In the genomic region with DNA sequence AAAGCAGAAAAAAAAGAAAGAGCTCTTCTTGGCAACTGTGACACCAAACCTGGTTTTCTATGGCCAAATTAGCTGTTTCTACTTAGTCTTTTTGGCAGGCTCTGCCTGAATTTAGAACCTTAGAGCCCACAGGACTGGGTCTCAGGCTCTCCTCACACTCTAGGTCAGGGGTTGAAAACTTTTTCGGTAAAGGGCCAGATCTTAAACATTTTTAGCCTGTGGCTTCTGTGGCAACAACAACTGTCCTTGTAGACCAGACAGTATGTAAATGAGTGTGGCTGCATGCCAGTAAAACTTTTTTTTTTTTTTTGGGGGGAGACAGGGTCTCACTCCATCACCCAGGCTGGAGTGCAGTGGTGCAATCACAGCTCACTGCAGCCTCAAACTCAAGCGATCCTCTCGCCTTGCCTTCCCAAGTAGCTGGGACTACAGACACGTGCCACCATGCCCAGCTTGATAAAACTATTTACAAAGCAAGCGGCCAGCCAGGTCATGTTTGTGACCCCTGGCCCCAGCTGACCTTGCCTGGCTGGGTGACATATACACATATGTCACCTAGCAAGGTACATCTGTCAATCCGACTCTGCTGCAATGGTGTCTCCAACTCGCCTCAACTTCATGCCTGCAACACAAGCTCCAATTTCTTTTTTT, we compare ENCODE assay signal across 1 cellular context.
TF ChIP-seq lines count a peak whose summit lies in the region.

No MANE protein-coding gene starts in this region.

TF ChIP-seq in HepG2, 621 proteins besides CTCF, POLR2A, EP300 and RAD21 (continued from another document and continues in another):
- TF ChIP-seq, protein P1, sequence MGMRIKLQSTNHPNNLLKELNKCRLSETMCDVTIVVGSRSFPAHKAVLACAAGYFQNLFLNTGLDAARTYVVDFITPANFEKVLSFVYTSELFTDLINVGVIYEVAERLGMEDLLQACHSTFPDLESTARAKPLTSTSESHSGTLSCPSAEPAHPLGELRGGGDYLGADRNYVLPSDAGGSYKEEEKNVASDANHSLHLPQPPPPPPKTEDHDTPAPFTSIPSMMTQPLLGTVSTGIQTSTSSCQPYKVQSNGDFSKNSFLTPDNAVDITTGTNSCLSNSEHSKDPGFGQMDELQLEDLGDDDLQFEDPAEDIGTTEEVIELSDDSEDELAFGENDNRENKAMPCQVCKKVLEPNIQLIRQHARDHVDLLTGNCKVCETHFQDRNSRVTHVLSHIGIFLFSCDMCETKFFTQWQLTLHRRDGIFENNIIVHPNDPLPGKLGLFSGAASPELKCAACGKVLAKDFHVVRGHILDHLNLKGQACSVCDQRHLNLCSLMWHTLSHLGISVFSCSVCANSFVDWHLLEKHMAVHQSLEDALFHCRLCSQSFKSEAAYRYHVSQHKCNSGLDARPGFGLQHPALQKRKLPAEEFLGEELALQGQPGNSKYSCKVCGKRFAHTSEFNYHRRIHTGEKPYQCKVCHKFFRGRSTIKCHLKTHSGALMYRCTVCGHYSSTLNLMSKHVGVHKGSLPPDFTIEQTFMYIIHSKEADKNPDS (CRISPR knock-in tag; IDR thresholded peaks at IDR 0.05), result no peak
- TF ChIP-seq ZNF530 (CRISPR knock-in tag; IDR thresholded peaks at IDR 0.05; ENCODE audit: low read depth) (no peak), GZF1 (CRISPR knock-in tag; IDR thresholded peaks at IDR 0.05) (no peak), SPEN (CRISPR knock-in tag; IDR thresholded peaks at IDR 0.05; ENCODE audit: low read depth) (no peak), CEBPB (IDR thresholded peaks at IDR 0.05; ENCODE audit: borderline replicate concordance, low read depth, low read length) (no peak), AGO2 (optimal IDR thresholded peaks at IDR 0.05; ENCODE audit: low read depth, low read length) (no peak), ERF (CRISPR knock-in tag; IDR thresholded peaks at IDR 0.05) (peak; percentile 56; the same call in 1 of the 2 replicates), WIZ (CRISPR knock-in tag; IDR thresholded peaks at IDR 0.05) (no peak), ZFP36L1 (CRISPR knock-in tag; IDR thresholded peaks at IDR 0.05) (no peak), MXD4 (CRISPR knock-in tag; IDR thresholded peaks at IDR 0.05) (no peak; the same call in 1 of the 2 replicates), ZNF232 (CRISPR knock-in tag; IDR thresholded peaks at IDR 0.05; ENCODE audit: borderline replicate concordance) (no peak), MXI1 (IDR thresholded peaks at IDR 0.05; ENCODE audit: borderline replicate concordance, low read depth, low read length) (peak; percentile 72; the same call in 1 of the 3 replicates), ATM (IDR thresholded peaks at IDR 0.05; ENCODE audit: borderline replicate concordance) (no peak), ZNF350 (CRISPR knock-in tag; IDR thresholded peaks at IDR 0.05; ENCODE audit: borderline replicate concordance, low read depth) (peak; percentile 56; the same call in 1 of the 2 replicates), RBAK (CRISPR knock-in tag; IDR thresholded peaks at IDR 0.05) (no peak), ZNF333 (CRISPR knock-in tag; IDR thresholded peaks at IDR 0.05; ENCODE audit: borderline replicate concordance) (no peak), TBX2 (CRISPR knock-in tag; IDR thresholded peaks at IDR 0.05; ENCODE audit: borderline replicate concordance) (peak; percentile 89), FIP1L1 (IDR thresholded peaks at IDR 0.05; ENCODE audit: borderline replicate concordance, insufficient read depth, low read depth, low read length) (no peak), ZNF136 (CRISPR knock-in tag; IDR thresholded peaks at IDR 0.05; ENCODE audit: low read depth) (no peak), ZBTB42 (CRISPR knock-in tag; IDR thresholded peaks at IDR 0.05) (no peak), ZBTB7A (CRISPR knock-in tag; IDR thresholded peaks at IDR 0.05) (no peak), ZNF468 (CRISPR knock-in tag; IDR thresholded peaks at IDR 0.05) (no peak), ZNF616 (CRISPR knock-in tag; IDR thresholded peaks at IDR 0.05; ENCODE audit: low read depth) (no peak)
- TF ChIP-seq, protein P2, sequence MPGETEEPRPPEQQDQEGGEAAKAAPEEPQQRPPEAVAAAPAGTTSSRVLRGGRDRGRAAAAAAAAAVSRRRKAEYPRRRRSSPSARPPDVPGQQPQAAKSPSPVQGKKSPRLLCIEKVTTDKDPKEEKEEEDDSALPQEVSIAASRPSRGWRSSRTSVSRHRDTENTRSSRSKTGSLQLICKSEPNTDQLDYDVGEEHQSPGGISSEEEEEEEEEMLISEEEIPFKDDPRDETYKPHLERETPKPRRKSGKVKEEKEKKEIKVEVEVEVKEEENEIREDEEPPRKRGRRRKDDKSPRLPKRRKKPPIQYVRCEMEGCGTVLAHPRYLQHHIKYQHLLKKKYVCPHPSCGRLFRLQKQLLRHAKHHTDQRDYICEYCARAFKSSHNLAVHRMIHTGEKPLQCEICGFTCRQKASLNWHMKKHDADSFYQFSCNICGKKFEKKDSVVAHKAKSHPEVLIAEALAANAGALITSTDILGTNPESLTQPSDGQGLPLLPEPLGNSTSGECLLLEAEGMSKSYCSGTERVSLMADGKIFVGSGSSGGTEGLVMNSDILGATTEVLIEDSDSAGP (CRISPR knock-in tag; IDR thresholded peaks at IDR 0.05; ENCODE audit: borderline replicate concordance), result peak; percentile 49
- TF ChIP-seq, protein P3, sequence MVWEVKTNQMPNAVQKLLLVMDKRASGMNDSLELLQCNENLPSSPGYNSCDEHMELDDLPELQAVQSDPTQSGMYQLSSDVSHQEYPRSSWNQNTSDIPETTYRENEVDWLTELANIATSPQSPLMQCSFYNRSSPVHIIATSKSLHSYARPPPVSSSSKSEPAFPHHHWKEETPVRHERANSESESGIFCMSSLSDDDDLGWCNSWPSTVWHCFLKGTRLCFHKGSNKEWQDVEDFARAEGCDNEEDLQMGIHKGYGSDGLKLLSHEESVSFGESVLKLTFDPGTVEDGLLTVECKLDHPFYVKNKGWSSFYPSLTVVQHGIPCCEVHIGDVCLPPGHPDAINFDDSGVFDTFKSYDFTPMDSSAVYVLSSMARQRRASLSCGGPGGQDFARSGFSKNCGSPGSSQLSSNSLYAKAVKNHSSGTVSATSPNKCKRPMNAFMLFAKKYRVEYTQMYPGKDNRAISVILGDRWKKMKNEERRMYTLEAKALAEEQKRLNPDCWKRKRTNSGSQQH (CRISPR knock-in tag; IDR thresholded peaks at IDR 0.05; ENCODE audit: low read depth), result no peak
- TF ChIP-seq, protein P4, sequence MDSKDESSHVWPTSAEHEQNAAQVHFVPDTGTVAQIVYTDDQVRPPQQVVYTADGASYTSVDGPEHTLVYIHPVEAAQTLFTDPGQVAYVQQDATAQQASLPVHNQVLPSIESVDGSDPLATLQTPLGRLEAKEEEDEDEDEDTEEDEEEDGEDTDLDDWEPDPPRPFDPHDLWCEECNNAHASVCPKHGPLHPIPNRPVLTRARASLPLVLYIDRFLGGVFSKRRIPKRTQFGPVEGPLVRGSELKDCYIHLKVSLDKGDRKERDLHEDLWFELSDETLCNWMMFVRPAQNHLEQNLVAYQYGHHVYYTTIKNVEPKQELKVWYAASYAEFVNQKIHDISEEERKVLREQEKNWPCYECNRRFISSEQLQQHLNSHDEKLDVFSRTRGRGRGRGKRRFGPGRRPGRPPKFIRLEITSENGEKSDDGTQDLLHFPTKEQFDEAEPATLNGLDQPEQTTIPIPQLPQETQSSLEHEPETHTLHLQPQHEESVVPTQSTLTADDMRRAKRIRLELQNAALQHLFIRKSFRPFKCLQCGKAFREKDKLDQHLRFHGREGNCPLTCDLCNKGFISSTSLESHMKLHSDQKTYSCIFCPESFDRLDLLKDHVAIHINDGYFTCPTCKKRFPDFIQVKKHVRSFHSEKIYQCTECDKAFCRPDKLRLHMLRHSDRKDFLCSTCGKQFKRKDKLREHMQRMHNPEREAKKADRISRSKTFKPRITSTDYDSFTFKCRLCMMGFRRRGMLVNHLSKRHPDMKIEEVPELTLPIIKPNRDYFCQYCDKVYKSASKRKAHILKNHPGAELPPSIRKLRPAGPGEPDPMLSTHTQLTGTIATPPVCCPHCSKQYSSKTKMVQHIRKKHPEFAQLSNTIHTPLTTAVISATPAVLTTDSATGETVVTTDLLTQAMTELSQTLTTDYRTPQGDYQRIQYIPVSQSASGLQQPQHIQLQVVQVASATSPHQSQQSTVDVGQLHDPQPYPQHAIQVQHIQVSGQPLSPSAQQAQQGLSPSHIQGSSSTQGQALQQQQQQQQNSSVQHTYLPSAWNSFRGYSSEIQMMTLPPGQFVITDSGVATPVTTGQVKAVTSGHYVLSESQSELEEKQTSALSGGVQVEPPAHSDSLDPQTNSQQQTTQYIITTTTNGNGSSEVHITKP (CRISPR knock-in tag; IDR thresholded peaks at IDR 0.05; ENCODE audit: low read depth), result no peak
- TF ChIP-seq, protein P5, sequence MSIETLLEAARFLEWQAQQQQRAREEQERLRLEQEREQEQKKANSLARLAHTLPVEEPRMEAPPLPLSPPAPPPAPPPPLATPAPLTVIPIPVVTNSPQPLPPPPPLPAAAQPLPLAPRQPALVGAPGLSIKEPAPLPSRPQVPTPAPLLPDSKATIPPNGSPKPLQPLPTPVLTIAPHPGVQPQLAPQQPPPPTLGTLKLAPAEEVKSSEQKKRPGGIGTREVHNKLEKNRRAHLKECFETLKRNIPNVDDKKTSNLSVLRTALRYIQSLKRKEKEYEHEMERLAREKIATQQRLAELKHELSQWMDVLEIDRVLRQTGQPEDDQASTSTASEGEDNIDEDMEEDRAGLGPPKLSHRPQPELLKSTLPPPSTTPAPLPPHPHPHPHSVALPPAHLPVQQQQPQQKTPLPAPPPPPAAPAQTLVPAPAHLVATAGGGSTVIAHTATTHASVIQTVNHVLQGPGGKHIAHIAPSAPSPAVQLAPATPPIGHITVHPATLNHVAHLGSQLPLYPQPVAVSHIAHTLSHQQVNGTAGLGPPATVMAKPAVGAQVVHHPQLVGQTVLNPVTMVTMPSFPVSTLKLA (IDR thresholded peaks at IDR 0.05), result peak; percentile 45
- TF ChIP-seq, protein P6, sequence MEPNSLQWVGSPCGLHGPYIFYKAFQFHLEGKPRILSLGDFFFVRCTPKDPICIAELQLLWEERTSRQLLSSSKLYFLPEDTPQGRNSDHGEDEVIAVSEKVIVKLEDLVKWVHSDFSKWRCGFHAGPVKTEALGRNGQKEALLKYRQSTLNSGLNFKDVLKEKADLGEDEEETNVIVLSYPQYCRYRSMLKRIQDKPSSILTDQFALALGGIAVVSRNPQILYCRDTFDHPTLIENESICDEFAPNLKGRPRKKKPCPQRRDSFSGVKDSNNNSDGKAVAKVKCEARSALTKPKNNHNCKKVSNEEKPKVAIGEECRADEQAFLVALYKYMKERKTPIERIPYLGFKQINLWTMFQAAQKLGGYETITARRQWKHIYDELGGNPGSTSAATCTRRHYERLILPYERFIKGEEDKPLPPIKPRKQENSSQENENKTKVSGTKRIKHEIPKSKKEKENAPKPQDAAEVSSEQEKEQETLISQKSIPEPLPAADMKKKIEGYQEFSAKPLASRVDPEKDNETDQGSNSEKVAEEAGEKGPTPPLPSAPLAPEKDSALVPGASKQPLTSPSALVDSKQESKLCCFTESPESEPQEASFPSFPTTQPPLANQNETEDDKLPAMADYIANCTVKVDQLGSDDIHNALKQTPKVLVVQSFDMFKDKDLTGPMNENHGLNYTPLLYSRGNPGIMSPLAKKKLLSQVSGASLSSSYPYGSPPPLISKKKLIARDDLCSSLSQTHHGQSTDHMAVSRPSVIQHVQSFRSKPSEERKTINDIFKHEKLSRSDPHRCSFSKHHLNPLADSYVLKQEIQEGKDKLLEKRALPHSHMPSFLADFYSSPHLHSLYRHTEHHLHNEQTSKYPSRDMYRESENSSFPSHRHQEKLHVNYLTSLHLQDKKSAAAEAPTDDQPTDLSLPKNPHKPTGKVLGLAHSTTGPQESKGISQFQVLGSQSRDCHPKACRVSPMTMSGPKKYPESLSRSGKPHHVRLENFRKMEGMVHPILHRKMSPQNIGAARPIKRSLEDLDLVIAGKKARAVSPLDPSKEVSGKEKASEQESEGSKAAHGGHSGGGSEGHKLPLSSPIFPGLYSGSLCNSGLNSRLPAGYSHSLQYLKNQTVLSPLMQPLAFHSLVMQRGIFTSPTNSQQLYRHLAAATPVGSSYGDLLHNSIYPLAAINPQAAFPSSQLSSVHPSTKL (CRISPR knock-in tag; IDR thresholded peaks at IDR 0.05), result peak; percentile 95
- TF ChIP-seq, protein P7, sequence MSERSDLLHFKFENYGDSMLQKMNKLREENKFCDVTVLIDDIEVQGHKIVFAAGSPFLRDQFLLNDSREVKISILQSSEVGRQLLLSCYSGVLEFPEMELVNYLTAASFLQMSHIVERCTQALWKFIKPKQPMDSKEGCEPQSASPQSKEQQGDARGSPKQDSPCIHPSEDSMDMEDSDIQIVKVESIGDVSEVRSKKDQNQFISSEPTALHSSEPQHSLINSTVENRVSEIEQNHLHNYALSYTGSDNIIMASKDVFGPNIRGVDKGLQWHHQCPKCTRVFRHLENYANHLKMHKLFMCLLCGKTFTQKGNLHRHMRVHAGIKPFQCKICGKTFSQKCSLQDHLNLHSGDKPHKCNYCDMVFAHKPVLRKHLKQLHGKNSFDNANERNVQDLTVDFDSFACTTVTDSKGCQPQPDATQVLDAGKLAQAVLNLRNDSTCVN (CRISPR knock-in tag; IDR thresholded peaks at IDR 0.05; ENCODE audit: borderline replicate concordance), result 0 out of 2 replicates have a peak, but pooled peaks have one; percentile 31
- TF ChIP-seq, protein P8, sequence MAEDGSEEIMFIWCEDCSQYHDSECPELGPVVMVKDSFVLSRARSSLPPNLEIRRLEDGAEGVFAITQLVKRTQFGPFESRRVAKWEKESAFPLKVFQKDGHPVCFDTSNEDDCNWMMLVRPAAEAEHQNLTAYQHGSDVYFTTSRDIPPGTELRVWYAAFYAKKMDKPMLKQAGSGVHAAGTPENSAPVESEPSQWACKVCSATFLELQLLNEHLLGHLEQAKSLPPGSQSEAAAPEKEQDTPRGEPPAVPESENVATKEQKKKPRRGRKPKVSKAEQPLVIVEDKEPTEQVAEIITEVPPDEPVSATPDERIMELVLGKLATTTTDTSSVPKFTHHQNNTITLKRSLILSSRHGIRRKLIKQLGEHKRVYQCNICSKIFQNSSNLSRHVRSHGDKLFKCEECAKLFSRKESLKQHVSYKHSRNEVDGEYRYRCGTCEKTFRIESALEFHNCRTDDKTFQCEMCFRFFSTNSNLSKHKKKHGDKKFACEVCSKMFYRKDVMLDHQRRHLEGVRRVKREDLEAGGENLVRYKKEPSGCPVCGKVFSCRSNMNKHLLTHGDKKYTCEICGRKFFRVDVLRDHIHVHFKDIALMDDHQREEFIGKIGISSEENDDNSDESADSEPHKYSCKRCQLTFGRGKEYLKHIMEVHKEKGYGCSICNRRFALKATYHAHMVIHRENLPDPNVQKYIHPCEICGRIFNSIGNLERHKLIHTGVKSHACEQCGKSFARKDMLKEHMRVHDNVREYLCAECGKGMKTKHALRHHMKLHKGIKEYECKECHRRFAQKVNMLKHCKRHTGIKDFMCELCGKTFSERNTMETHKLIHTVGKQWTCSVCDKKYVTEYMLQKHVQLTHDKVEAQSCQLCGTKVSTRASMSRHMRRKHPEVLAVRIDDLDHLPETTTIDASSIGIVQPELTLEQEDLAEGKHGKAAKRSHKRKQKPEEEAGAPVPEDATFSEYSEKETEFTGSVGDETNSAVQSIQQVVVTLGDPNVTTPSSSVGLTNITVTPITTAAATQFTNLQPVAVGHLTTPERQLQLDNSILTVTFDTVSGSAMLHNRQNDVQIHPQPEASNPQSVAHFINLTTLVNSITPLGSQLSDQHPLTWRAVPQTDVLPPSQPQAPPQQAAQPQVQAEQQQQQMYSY (CRISPR knock-in tag; IDR thresholded peaks at IDR 0.05), result no peak
- TF ChIP-seq, protein P9, sequence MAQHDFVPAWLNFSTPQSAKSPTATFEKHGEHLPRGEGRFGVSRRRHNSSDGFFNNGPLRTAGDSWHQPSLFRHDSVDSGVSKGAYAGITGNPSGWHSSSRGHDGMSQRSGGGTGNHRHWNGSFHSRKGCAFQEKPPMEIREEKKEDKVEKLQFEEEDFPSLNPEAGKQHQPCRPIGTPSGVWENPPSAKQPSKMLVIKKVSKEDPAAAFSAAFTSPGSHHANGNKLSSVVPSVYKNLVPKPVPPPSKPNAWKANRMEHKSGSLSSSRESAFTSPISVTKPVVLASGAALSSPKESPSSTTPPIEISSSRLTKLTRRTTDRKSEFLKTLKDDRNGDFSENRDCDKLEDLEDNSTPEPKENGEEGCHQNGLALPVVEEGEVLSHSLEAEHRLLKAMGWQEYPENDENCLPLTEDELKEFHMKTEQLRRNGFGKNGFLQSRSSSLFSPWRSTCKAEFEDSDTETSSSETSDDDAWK (CRISPR knock-in tag; IDR thresholded peaks at IDR 0.05), result no peak
